ENCODE assay signal across 20 cellular contexts in genomic region chr10:126595160-126595559, GRCh38.
DNase-seq lines count a peak whose midpoint lies in the region; ATAC-seq and TF ChIP-seq lines count a peak whose summit lies in the region.
"Had no signal": no experiment of that assay in that cellular context is flagged by ENCODE, and none has a peak within 500 bp of the region (broad histone marks: within the 10 kb centered on the region; RNA-seq: fewer than 3 reads in every experiment).

No MANE protein-coding gene starts in this region.

- H3K23ac ChIP-seq in mesendoderm (ENCODE audit: low read length): no peak overlapping the region
- H3K23ac ChIP-seq in mesenchymal stem cell (ENCODE audit: low read length in 2 of 2): no peak overlapping the region

- no peak overlapping the region for H4K5ac ChIP-seq in mesendoderm (ENCODE audit: low read length)

- H3K79me1 ChIP-seq in mesendoderm (ENCODE audit: low read length) (no peaks in the 10 kb centered on the region), mesenchymal stem cell (replicated peaks; ENCODE audit: low read length, poor library complexity, severe bottlenecking) (no peaks in the 10 kb centered on the region)

- no CpG with 5 or more reads among the region's 2 CpGs for WGBS in mesendoderm (ENCODE audit: extremely low coverage, insufficient coverage, low lambda C conversion rate)
- WGBS in mesenchymal stem cell: 93% methylated on average over 1 of the region's 2 CpGs

- H2BK120ac ChIP-seq in mesendoderm (ENCODE audit: low read depth, low read length): no peak overlapping the region
- H2BK120ac ChIP-seq in mesenchymal stem cell (ENCODE audit: low read depth, low read length): no peak overlapping the region

- no peaks in the 10 kb centered on the region for H3K9me2 ChIP-seq in HCT116 (ENCODE audit: insufficient read depth)

- H2BK15ac ChIP-seq in mesendoderm (replicated peaks; ENCODE audit: low read depth) (no peak overlapping the region), mesenchymal stem cell (ENCODE audit: low read depth, poor library complexity, severe bottlenecking) (no peak overlapping the region)

- no peak overlapping the region for H2BK12ac ChIP-seq in mesenchymal stem cell (ENCODE audit: low read length in 2 of 2)

- intact Hi-C loops in HCT116 (cut with micrococcal nuclease): loop anchor here (5.0 kb wide), 1 partner anchor 433 kb away; no protein-coding TSS in a partner anchor

- TF ChIP-seq RAD21 in HCT116 (IDR thresholded peaks at IDR 0.05; ENCODE audit: low read depth): no peak

- no peaks in the 10 kb centered on the region for H3K79me2 ChIP-seq in HCT116 (ENCODE audit: insufficient read depth, low read length)
- H3K79me2 ChIP-seq in mesendoderm (ENCODE audit: control insufficient read depth, insufficient read depth, low read length): no peaks in the 10 kb centered on the region

- no peak overlapping the region for H2BK5ac ChIP-seq in mesendoderm (ENCODE audit: low read length)
- H2BK5ac ChIP-seq in mesenchymal stem cell (ENCODE audit: low read depth, low read length, poor library complexity, severe bottlenecking): no peak overlapping the region

- POLR2A ChIA-PET in HCT116 (lab: Charles Lee): no interaction called here

- no peak overlapping the region for H2AFZ ChIP-seq in HCT116 (ENCODE audit: low read depth, low read length, poor library complexity, severe bottlenecking)
- H2AFZ ChIP-seq in mesenchymal stem cell (ENCODE audit: low read depth, low read length): no peak overlapping the region

- no peak overlapping the region for H4K91ac ChIP-seq in mesenchymal stem cell (ENCODE audit: low read length)

- H3K4me2 ChIP-seq in HCT116 (ENCODE audit: low read length) (no peak overlapping the region), mesendoderm (ENCODE audit: low read length) (no peak overlapping the region), mesenchymal stem cell (ENCODE audit: low read length, poor library complexity, severe bottlenecking) (no peak overlapping the region)

- RAD21 ChIA-PET in HCT116 (lab: Charles Lee; ENCODE audit: low non-redundant PET in 1 of 2, low total read pairs in 2 of 2, uncharacterized antibody in 2 of 2, unreplicated experiment in 2 of 2): no interaction called here

- TF ChIP-seq CTCF in HCT116 (IDR thresholded peaks at IDR 0.05 in 2 of 3, conservative IDR thresholded peaks at IDR 0.05 in 1 of 3; ENCODE audit: borderline replicate concordance in 1 of 3, insufficient read depth in 1 of 3, low read depth in 2 of 3, low read length in 2 of 3): peak in 2 of 3 experiments; percentile 16 to 28; a peak in 2 of 6 replicates

- H4K20me1 ChIP-seq in HCT116 (ENCODE audit: insufficient read depth): no peaks in the 10 kb centered on the region

- H2AK5ac ChIP-seq in mesendoderm (ENCODE audit: low read length) (no peak overlapping the region), mesenchymal stem cell (ENCODE audit: low read length, severe bottlenecking) (no peak overlapping the region)

- H3K4me1 ChIP-seq in HCT116 (ENCODE audit: control insufficient read depth in 1 of 2, insufficient read depth in 2 of 2, low read length in 2 of 2) (no peaks in the 10 kb centered on the region), mesendoderm (ENCODE audit: control insufficient read depth, low read depth, low read length) (no peaks in the 10 kb centered on the region), mesenchymal stem cell (ENCODE audit: control insufficient read depth, insufficient read depth, low read depth, low read length) (no peaks in the 10 kb centered on the region)
- H3K4me1 ChIP-seq: BE2C, SJSA1 had no signal

- no peak for TF ChIP-seq POLR2A in HCT116 (IDR thresholded peaks at IDR 0.05; ENCODE audit: borderline replicate concordance, extremely low read depth, insufficient read depth, insufficient read length)

- H3K4me3 ChIP-seq in HCT116 (replicated peaks in 1 of 2; ENCODE audit: low read depth in 1 of 2, low read length in 2 of 2) (no peak overlapping the region), mesendoderm (ENCODE audit: low read length) (no peak overlapping the region), mesenchymal stem cell (ENCODE audit: insufficient read depth in 1 of 2, low read depth in 1 of 2, low read length in 2 of 2) (no peak overlapping the region)
- H3K4me3 ChIP-seq: SJSA1 had no signal

- H3K9ac ChIP-seq in HCT116 (ENCODE audit: low read length): no peak overlapping the region
- H3K9ac ChIP-seq in mesendoderm (ENCODE audit: low read length): no peak overlapping the region
- no peak overlapping the region for H3K9ac ChIP-seq in mesenchymal stem cell (ENCODE audit: low read length)

- H3K27ac ChIP-seq in HCT116 (ENCODE audit: low read depth, low read length) (no peak overlapping the region), cingulate gyrus (ENCODE audit: low read depth, low read length) (peak overlapping the region; percentile 35), layer of hippocampus (ENCODE audit: low read depth, low read length) (peak overlapping the region; percentile 21), substantia nigra (ENCODE audit: low read depth, low read length, poor library complexity, severe bottlenecking) (peak overlapping the region; percentile 52), mesendoderm (ENCODE audit: low read depth, low read length) (no peak overlapping the region), mesenchymal stem cell (ENCODE audit: low read length, poor library complexity, severe bottlenecking) (no peak overlapping the region)
- H3K27ac ChIP-seq: SJSA1 had no signal

- no peak overlapping the region for H4K8ac ChIP-seq in mesendoderm (ENCODE audit: low read depth, low read length)
- no peak overlapping the region for H4K8ac ChIP-seq in mesenchymal stem cell (ENCODE audit: low read length)

- no peak overlapping the region for H3K14ac ChIP-seq in mesenchymal stem cell (ENCODE audit: low read length in 2 of 2)

- peaks cover 45% of the 10 kb centered on the region for H3K27me3 ChIP-seq in HCT116 (ENCODE audit: insufficient read depth, low read length)
- H3K27me3 ChIP-seq in layer of hippocampus (ENCODE audit: control insufficient read depth, insufficient read depth, low read length): no peaks in the 10 kb centered on the region
- H3K27me3 ChIP-seq in mesendoderm (ENCODE audit: insufficient read depth, low read length, poor library complexity): no peaks in the 10 kb centered on the region
- no peaks in the 10 kb centered on the region for H3K27me3 ChIP-seq in mesenchymal stem cell (ENCODE audit: control insufficient read depth in 1 of 2, insufficient read depth in 1 of 2, low read length in 2 of 2)
- H3K27me3 ChIP-seq: BE2C, SJSA1 had no signal

- ATAC-seq in HCT116: no peak; the same call in 1 of the 2 replicates
- ATAC-seq in GM18519 (IDR thresholded peaks at IDR 0.05; ENCODE audit: low FRiP score, unreplicated experiment): no peak
- ATAC-seq: Right ventricle myocardium inferior had no signal

- no peak overlapping the region for H3K56ac ChIP-seq in mesendoderm (ENCODE audit: low read length)

- H3K4ac ChIP-seq in mesendoderm (ENCODE audit: low read depth, low read length) (no peak overlapping the region), mesenchymal stem cell (ENCODE audit: low read depth in 1 of 2, low read length in 2 of 2) (no peak overlapping the region)

- no peak overlapping the region for H3K18ac ChIP-seq in mesendoderm (ENCODE audit: low read length)
- H3K18ac ChIP-seq in mesenchymal stem cell (ENCODE audit: low read depth in 1 of 2, low read length in 2 of 2): no peak overlapping the region

- DNase-seq in HCT116 (ENCODE audit: low read depth, low spot score): no peak
- DNase-seq in substantia nigra (lab: John Stamatoyannopoulos, UW): peak in 19 of 49 donors; percentile 5 to 72 (median 27)
- DNase-seq in mesendoderm: no peak
- DNase-seq in NCI-H69 (lab: John Stamatoyannopoulos, UW): no peak
- no peak for DNase-seq in mesenchymal stem cell
- DNase-seq: BE2C, DMS53, GDM1, MM.1S, NCI-H1048, NCI-H1417 treated with DMSO at 0.1 percent for 48 hours, NCI-H187 treated with DMSO at 0.1 percent for 48 hours, NCI-H226, NCI-H510A treated with DMSO at 0.1 percent for 48 hours, NCI-H774 had no signal

- H3K9me3 ChIP-seq in HCT116 (ENCODE audit: control insufficient read depth in 1 of 2, insufficient read depth in 1 of 2, low read depth in 1 of 2, low read length in 2 of 2) (no peaks in the 10 kb centered on the region), mesenchymal stem cell (ENCODE audit: control insufficient read depth, low read length) (no peaks in the 10 kb centered on the region)
- H3K9me3 ChIP-seq: BE2C, SJSA1 had no signal

- no peaks in the 10 kb centered on the region for H3K36me3 ChIP-seq in HCT116 (ENCODE audit: control insufficient read depth in 1 of 2, insufficient read depth in 2 of 2, low read length in 2 of 2)
- no peaks in the 10 kb centered on the region for H3K36me3 ChIP-seq in mesendoderm (ENCODE audit: control insufficient read depth, insufficient read depth, low read length)
- no peaks in the 10 kb centered on the region for H3K36me3 ChIP-seq in mesenchymal stem cell (ENCODE audit: control insufficient read depth in 1 of 2, insufficient read depth in 2 of 2, low read depth in 1 of 2, low read length in 2 of 2)
- H3K36me3 ChIP-seq: BE2C, SJSA1 had no signal

- no TSS peak for BruUV-seq in HCT116 (replicated peaks; lab: Mats Ljungman, UMichigan)

- CTCF ChIA-PET in HCT116 (lab: Charles Lee): no interaction called here

TF ChIP-seq in HCT116, 20 proteins besides CTCF, POLR2A, EP300 and RAD21 (continues in another document):
- TF ChIP-seq FOSL1 (IDR thresholded peaks at IDR 0.05; ENCODE audit: low read depth): no peak
- no peak for TF ChIP-seq EZH2 (IDR thresholded peaks at IDR 0.05)
- no peak for TF ChIP-seq REST (IDR thresholded peaks at IDR 0.05; ENCODE audit: low read depth)

Comparison
In these comparisons a context has a peak if more than half of its experiments do, and no peak if none do; other contexts are left out.
1. H3K27ac ChIP-seq: peak in cingulate gyrus (single experiment), layer of hippocampus (single experiment) and substantia nigra (single experiment); none in HCT116 (single experiment), mesendoderm (single experiment) and mesenchymal stem cell (single experiment).